ENCODE assay signal across 28 cellular contexts in the genomic region with DNA sequence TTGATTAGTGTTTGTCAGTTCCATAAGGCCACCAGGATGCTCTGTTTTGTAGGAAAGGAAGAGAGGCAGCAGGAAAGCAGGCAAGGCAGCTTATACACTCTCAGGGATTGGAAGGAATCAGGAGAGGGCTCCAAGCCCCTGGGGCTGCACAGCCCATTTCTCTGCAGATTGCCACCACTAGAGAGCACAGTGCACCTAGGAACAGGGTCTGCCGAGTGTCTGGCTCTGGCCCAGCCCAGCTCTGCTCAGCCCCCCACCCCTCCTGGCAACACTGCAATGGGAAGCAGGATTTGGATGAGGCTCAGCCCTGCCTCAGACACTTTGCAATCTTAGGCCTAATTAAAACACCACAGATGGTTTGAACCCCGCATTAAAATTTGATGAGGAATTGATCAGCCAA.
A peak's percentile ranks its signal among the peaks of the same experiment; 100 is the strongest.
DNase-seq lines count a peak whose midpoint lies in the region; ATAC-seq and TF ChIP-seq lines count a peak whose summit lies in the region.
"Had no signal": no experiment of that assay in that cellular context is flagged by ENCODE, and none has a peak within 500 bp of the region (broad histone marks: within the 10 kb centered on the region; RNA-seq: fewer than 3 reads in every experiment).

No MANE protein-coding gene starts in this region.

- no peaks in the 10 kb centered on the region for H3K9me2 ChIP-seq in GM23338 (ENCODE audit: insufficient read depth)

- no peak for TF ChIP-seq EP300 in stomach (IDR thresholded peaks at IDR 0.05)

- H3K27ac Mint-ChIP-seq in GM23338 (no peak overlapping the region), progenitor cell of endocrine pancreas (no peak overlapping the region)
- H3K27ac Mint-ChIP-seq: activated naive CD4-positive, alpha-beta T cell treated with anti-CD3 and anti-CD28 coated beads, Interleukin-2, amount 50 U/mL, for 72 hours; IgD-negative memory B cell; naive thymus-derived CD8-positive, alpha-beta T cell had no signal

- peaks cover 5% of the 10 kb centered on the region; the same call in 1 of the 3 replicates for H3K4me1 Mint-ChIP-seq in GM23338
- peaks cover 16% of the 10 kb centered on the region for H3K4me1 Mint-ChIP-seq in progenitor cell of endocrine pancreas (ENCODE audit: low read depth)
- H3K4me1 Mint-ChIP-seq: IgD-negative memory B cell; naive thymus-derived CD8-positive, alpha-beta T cell had no signal

- WGBS in stomach, 5 donors, result 37 to 54% (median 41%) methylated on average over 2 of the region's 2 CpGs

- H3K36me3 ChIP-seq in GM23338 (ENCODE audit: insufficient read depth) (no peaks in the 10 kb centered on the region), stomach (no peaks in the 10 kb centered on the region)
- H3K36me3 ChIP-seq: BLaER1, esophagus squamous epithelium, heart left ventricle, lower lobe of right lung, sigmoid colon, tibial artery had no signal

- TF ChIP-seq CTCF in GM23338 (conservative IDR thresholded peaks at IDR 0.05; ENCODE audit: low read depth in 2 of 2) (peak; percentile 32 to 62), VCaP (conservative IDR thresholded peaks at IDR 0.05) (0 out of 2 replicates have a peak, but pooled peaks have one; percentile 11), progenitor cell of endocrine pancreas (IDR thresholded peaks at IDR 0.05; ENCODE audit: unreplicated experiment) (no peak), stomach (IDR thresholded peaks at IDR 0.05) (no peak)

- peaks cover 6% of the 10 kb centered on the region for H3K27me3 Mint-ChIP-seq in GM23338 (ENCODE audit: insufficient read depth, low read depth, poor library complexity)
- H3K27me3 Mint-ChIP-seq in progenitor cell of endocrine pancreas, result peaks cover 29% of the 10 kb centered on the region

- no peak overlapping the region for H2AFZ ChIP-seq in GM23338

- H3K27ac ChIP-seq in GM23338 (ENCODE audit: low read depth) (no peak overlapping the region), VCaP (no peak overlapping the region), stomach (no peak overlapping the region)
- H3K27ac ChIP-seq: BLaER1, esophagus squamous epithelium, foreskin keratinocyte, heart left ventricle, lower lobe of right lung, psoas muscle, sigmoid colon, tibial artery had no signal

- H3K9me3 Mint-ChIP-seq in GM23338, result no peaks in the 10 kb centered on the region
- H3K9me3 Mint-ChIP-seq in progenitor cell of endocrine pancreas (ENCODE audit: low read depth), result no peaks in the 10 kb centered on the region
- H3K9me3 Mint-ChIP-seq: activated naive CD4-positive, alpha-beta T cell treated with anti-CD3 and anti-CD28 coated beads, Interleukin-2, amount 50 U/mL, for 72 hours; IgD-negative memory B cell; naive thymus-derived CD8-positive, alpha-beta T cell had no signal

- H3K27me3 ChIP-seq in GM23338 (ENCODE audit: insufficient read depth) (peaks cover 7% of the 10 kb centered on the region; the same call in 1 of the 2 replicates), stomach (no peaks in the 10 kb centered on the region)
- H3K27me3 ChIP-seq: BLaER1, tibial artery had no signal

- H3K36me3 Mint-ChIP-seq in GM23338 (ENCODE audit: low read depth) (no peaks in the 10 kb centered on the region), progenitor cell of endocrine pancreas (ENCODE audit: insufficient read depth) (no peaks in the 10 kb centered on the region)
- H3K36me3 Mint-ChIP-seq: activated naive CD4-positive, alpha-beta T cell treated with anti-CD3 and anti-CD28 coated beads, Interleukin-2, amount 50 U/mL, for 72 hours; IgD-negative memory B cell; naive thymus-derived CD8-positive, alpha-beta T cell had no signal

- H3K4me3 Mint-ChIP-seq in GM23338 (no peak overlapping the region), progenitor cell of endocrine pancreas (ENCODE audit: low read depth) (no peak overlapping the region)
- H3K4me3 Mint-ChIP-seq: IgD-negative memory B cell; naive thymus-derived CD8-positive, alpha-beta T cell had no signal

- intact Hi-C loops in posterior cingulate gyrus (cut with DNase I) (no loop called here), stomach (cut with DNase I; ENCODE audit: low total_unique reads) (no loop called here)

- no peaks in the 10 kb centered on the region for H3K9me3 ChIP-seq in stomach
- H3K9me3 ChIP-seq: BLaER1, esophagus squamous epithelium, heart left ventricle, lower lobe of right lung, psoas muscle, sigmoid colon, tibial artery had no signal

- TF ChIP-seq POLR2A in stomach (IDR thresholded peaks at IDR 0.05), result no peak

- H4K20me1 ChIP-seq in GM23338 (replicated peaks; ENCODE audit: insufficient read depth), result no peaks in the 10 kb centered on the region
- H4K20me1 ChIP-seq: BLaER1 had no signal

- H3K4me2 ChIP-seq in GM23338, result no peak overlapping the region
- H3K4me2 ChIP-seq: BLaER1 had no signal

- DNase-seq in GM23338 (ENCODE audit: low spot score) (peak; percentile 57), NCI-H2171 (lab: John Stamatoyannopoulos, UW) (peak; percentile 9), islet precursor cell (peak; percentile 54), progenitor cell of endocrine pancreas (ENCODE audit: low spot score, unreplicated experiment) (no peak), posterior cingulate gyrus (no peak), stomach (no peak)
- DNase-seq: activated CD4-positive, alpha-beta T cell treated with anti-CD3 and anti-CD28 coated beads for 4 hours; activated T-cell treated with anti-CD3 and anti-CD28 coated beads for 4 hours; esophagus squamous epithelium; foreskin keratinocyte; heart left ventricle; lower lobe of right lung; naive thymus-derived CD8-positive, alpha-beta T cell; NCI-H1105; NCI-H2029 treated with DMSO at 0.1 percent for 48 hours; nucleus accumbens; psoas muscle; Right ventricle myocardium superior; sigmoid colon; stimulated activated CD4-positive, alpha-beta T cell treated with anti-CD3 and anti-CD28 coated beads, Interleukin-12 subunit alpha, Interleukin-12 subunit beta, amount 100 ng/mL, for 4 hours; stimulated activated CD4-positive, alpha-beta T cell treated with anti-CD3 and anti-CD28 coated beads, Interleukin-2, amount 100 ng/mL, for 48 hours; T-helper 9 cell; tibial artery had no signal

- H3F3A ChIP-seq in GM23338 (replicated peaks; ENCODE audit: low read depth), result no peaks in the 10 kb centered on the region

- H3K4me3 ChIP-seq in GM23338, result no peak overlapping the region
- H3K4me3 ChIP-seq in stomach, result no peak overlapping the region
- H3K4me3 ChIP-seq: BLaER1, esophagus squamous epithelium, heart left ventricle, lower lobe of right lung, psoas muscle, sigmoid colon, tibial artery had no signal

- ATAC-seq in GM23338, result peak; percentile 98
- ATAC-seq: activated naive CD4-positive, alpha-beta T cell treated with anti-CD3 and anti-CD28 coated beads, Interleukin-2, amount 50 U/mL, for 72 hours; foreskin keratinocyte; heart left ventricle; lower lobe of right lung; naive thymus-derived CD8-positive, alpha-beta T cell; Panc1; psoas muscle had no signal

- H3K4me1 ChIP-seq in GM23338 (ENCODE audit: insufficient read depth) (no peaks in the 10 kb centered on the region), stomach (peaks cover 0 to 10% (median 2%) of the 10 kb centered on the region in 4 donors)
- H3K4me1 ChIP-seq: esophagus squamous epithelium, foreskin keratinocyte, heart left ventricle, lower lobe of right lung, sigmoid colon, tibial artery had no signal

- no peaks in the 10 kb centered on the region for H3K79me2 ChIP-seq in GM23338 (replicated peaks; ENCODE audit: insufficient read depth)

TF ChIP-seq in GM23338, 12 proteins besides CTCF, POLR2A, EP300 and RAD21 (continues in another document):
- TF ChIP-seq ZNF331 (CRISPR knock-in tag; IDR thresholded peaks at IDR 0.05; ENCODE audit: low read depth) (no peak), EZH2phosphoT487 (IDR thresholded peaks at IDR 0.05; ENCODE audit: unreplicated experiment) (no peak), CREB1 (CRISPR knock-in tag; IDR thresholded peaks at IDR 0.05; ENCODE audit: low read depth) (no peak), JUNB (IDR thresholded peaks at IDR 0.05; ENCODE audit: unreplicated experiment) (no peak), POLR2AphosphoS5 (IDR thresholded peaks at IDR 0.05; ENCODE audit: low read depth) (no peak), NANOG (IDR thresholded peaks at IDR 0.05; ENCODE audit: borderline replicate concordance) (no peak), STAT1 (IDR thresholded peaks at IDR 0.05; ENCODE audit: unreplicated experiment) (no peak)

Comparison
In these comparisons a context has a peak if more than half of its experiments do, and no peak if none do; other contexts are left out.
1. DNase-seq: peak in GM23338 (single experiment), NCI-H2171 (single experiment) and islet precursor cell (single experiment); none in progenitor cell of endocrine pancreas (single experiment), posterior cingulate gyrus (0 of 10) and stomach (single experiment).
2. CTCF ChIP-seq: peak in GM23338 (2 of 2) and VCaP (single experiment); none in progenitor cell of endocrine pancreas (single experiment) and stomach (0 of 7).